14 cellular contexts compared by ENCODE assay signal in genomic region chr7:93591224-93592050, GRCh38. TPM values are rescaled to one million over a fixed set of nuclear protein-coding genes. Genes with fewer than 3 reads are reported as not detected.
DNase-seq lines count a peak whose midpoint lies in the region; ATAC-seq and TF ChIP-seq lines count a peak whose summit lies in the region.
"Not testable (repeated sequence)": the region's sequence is repeated elsewhere in the genome, so short reads cannot be mapped to it uniquely, and the experiment has no call there.
"Had no signal": no experiment of that assay in that cellular context is flagged by ENCODE, and none has a peak within 500 bp of the region (broad histone marks: within the 10 kb centered on the region; RNA-seq: fewer than 3 reads in every experiment).

No MANE protein-coding gene starts in this region.

- TF ChIP-seq RAD21 in SK-N-SH (IDR thresholded peaks at IDR 0.05; ENCODE audit: low read length) = not testable (repeated sequence)

- not testable (repeated sequence) for H3K36me3 Mint-ChIP-seq in CD8-positive, alpha-beta memory T cell; neural crest cell (ENCODE audit: low read depth)
- H3K36me3 Mint-ChIP-seq in GM23338 (ENCODE audit: low read depth) = peaks cover 20% of the 10 kb centered on the region

- peak overlapping the region; percentile 46 for H3K4me2 ChIP-seq in GM23338
- 0 out of 2 replicates have a peak overlapping the region, but pooled peaks have one; percentile 7 for H3K4me2 ChIP-seq in SK-N-SH

- not testable (repeated sequence) for TF ChIP-seq EP300 in SK-N-SH (IDR thresholded peaks at IDR 0.05; ENCODE audit: borderline replicate concordance in 1 of 2, low read depth in 1 of 2, low read length in 1 of 2)

- H3K4me1 Mint-ChIP-seq in CD8-positive, alpha-beta memory T cell; GM23338; neural crest cell: not testable (repeated sequence)

- H3K9me3 Mint-ChIP-seq in CD8-positive, alpha-beta memory T cell; neural crest cell: not testable (repeated sequence)
- peaks cover 35% of the 10 kb centered on the region; the same call in 2 of the 3 replicates for H3K9me3 Mint-ChIP-seq in GM23338

- 37% methylated on average over 28 of the region's 34 CpGs for WGBS in SK-N-SH (ENCODE audit: low lambda C conversion rate)

- ATAC-seq in GM23338 = not testable (repeated sequence)

- H3K36me3 ChIP-seq in CD8-positive, alpha-beta memory T cell (ENCODE audit: insufficient read depth, low read length); GM23338 (ENCODE audit: insufficient read depth); HUES6 (ENCODE audit: control insufficient read depth, insufficient read depth, low read length); SK-N-SH (replicated peaks in 1 of 2; ENCODE audit: control insufficient read depth in 1 of 2, insufficient read depth in 2 of 2, low read length in 1 of 2): not testable (repeated sequence)

- H2AFZ ChIP-seq in GM23338 = not testable (repeated sequence)
- H2AFZ ChIP-seq in SK-N-SH (ENCODE audit: low read depth) = peak overlapping the region; percentile 44

- CTCF ChIA-PET in CD8-positive, alpha-beta memory T cell (lab: Charles Lee) = not testable (repeated sequence)
- CTCF ChIA-PET in SK-N-SH (lab: Yijun Ruan, JAX) = interaction anchor here (1.2 kb wide), 1 partner anchor 10 kb away, joined by 6 read pairs; no protein-coding TSS in a partner anchor

- H3K4me3 Mint-ChIP-seq in CD8-positive, alpha-beta memory T cell = not testable (repeated sequence)
- H3K4me3 Mint-ChIP-seq in GM23338 = peak overlapping the region; percentile 25; the same call in 2 of the 3 replicates
- H3K4me3 Mint-ChIP-seq in neural crest cell = peak overlapping the region; percentile 75

- not testable (repeated sequence) for H3K9ac ChIP-seq in HUES6 (ENCODE audit: low read length)
- H3K9ac ChIP-seq in SK-N-SH = peak overlapping the region; percentile 52

- not testable (repeated sequence) for H3K79me2 ChIP-seq in GM23338 (replicated peaks; ENCODE audit: insufficient read depth); SK-N-SH (ENCODE audit: insufficient read depth)

- H4K20me1 ChIP-seq in GM23338 (replicated peaks; ENCODE audit: insufficient read depth); SK-N-SH (ENCODE audit: insufficient read depth): not testable (repeated sequence)

- not testable (repeated sequence) for H3K9me3 ChIP-seq in CD8-positive, alpha-beta memory T cell (ENCODE audit: low read length); HUES6 (ENCODE audit: control insufficient read depth, insufficient read depth, low read depth, low read length); SK-N-SH

- H3K27ac ChIP-seq in CD8-positive, alpha-beta memory T cell (ENCODE audit: low read depth, low read length) = peak overlapping the region; percentile 24
- not testable (repeated sequence) for H3K27ac ChIP-seq in GM23338 (ENCODE audit: low read depth); HUES6 (ENCODE audit: low read depth, low read length)
- H3K27ac ChIP-seq in SK-N-SH (ENCODE audit: low read depth in 2 of 2, low read length in 1 of 2) = peak overlapping the region in 1 of 2 experiments; percentile 70; a peak in 2 of 4 replicates

- not testable (repeated sequence) for DNase-seq in CD8-positive, alpha-beta memory T cell; GM23338 (ENCODE audit: low spot score); SK-N-SH; neural crest cell (ENCODE audit: low read depth, low spot score)
- peak; percentile 14 for DNase-seq in NCI-H1417 treated with DMSO at 0.1 percent for 48 hours (lab: John Stamatoyannopoulos, UW)
- DNase-seq in NCI-H526 (lab: John Stamatoyannopoulos, UW) = peak; percentile 33 to 39
- peak; percentile 8 for DNase-seq in fibroblast of villous mesenchyme (ENCODE audit: low read depth)

- TF ChIP-seq CTCF in GM23338 (conservative IDR thresholded peaks at IDR 0.05; ENCODE audit: low read depth in 2 of 2); SK-N-SH (IDR thresholded peaks at IDR 0.05); fibroblast of villous mesenchyme (IDR thresholded peaks at IDR 0.05; ENCODE audit: insufficient read depth, low read depth, low read length); neural crest cell (conservative IDR thresholded peaks at IDR 0.05): not testable (repeated sequence)

- H3K9me2 ChIP-seq in GM23338 (ENCODE audit: insufficient read depth); SK-N-SH: not testable (repeated sequence)

- not testable (repeated sequence) for H3K27ac Mint-ChIP-seq in CD8-positive, alpha-beta memory T cell
- H3K27ac Mint-ChIP-seq in GM23338 (peak overlapping the region; percentile 56; the same call in 1 of the 2 replicates), neural crest cell (ENCODE audit: unreplicated experiment) (peak overlapping the region; percentile 98)

- H3F3A ChIP-seq in GM23338 (replicated peaks; ENCODE audit: low read depth); SK-N-SH (replicated peaks; ENCODE audit: insufficient read depth): not testable (repeated sequence)

- not testable (repeated sequence) for H3K4me1 ChIP-seq in CD8-positive, alpha-beta memory T cell (ENCODE audit: insufficient read depth, low read length); GM23338 (ENCODE audit: insufficient read depth); HUES6 (ENCODE audit: control insufficient read depth, insufficient read depth, low read length); SK-N-SH (ENCODE audit: control insufficient read depth in 1 of 2, insufficient read depth in 2 of 2, low read depth in 1 of 2, low read length in 1 of 2)

- H3K27me3 Mint-ChIP-seq in CD8-positive, alpha-beta memory T cell; GM23338 (ENCODE audit: insufficient read depth, low read depth, poor library complexity); neural crest cell (ENCODE audit: low read depth): not testable (repeated sequence)

- not testable (repeated sequence) for H3K4me3 ChIP-seq in CD8-positive, alpha-beta memory T cell (ENCODE audit: low read length)
- H3K4me3 ChIP-seq in GM23338 (peak overlapping the region; percentile 21), HUES6 (ENCODE audit: low read depth, low read length) (peak overlapping the region; percentile 27), SK-N-SH (ENCODE audit: low read depth in 2 of 2, low read length in 1 of 2) (peak overlapping the region; percentile 44 to 58), fibroblast of villous mesenchyme (ENCODE audit: low read depth, low read length) (peak overlapping the region; percentile 31)

- H3K27me3 ChIP-seq in CD8-positive, alpha-beta memory T cell (ENCODE audit: insufficient read depth, low read length, poor library complexity, severe bottlenecking); GM23338 (ENCODE audit: insufficient read depth); HUES6 (ENCODE audit: control insufficient read depth, insufficient read depth, low read length); SK-N-SH (ENCODE audit: insufficient read depth): not testable (repeated sequence)

- POLR2A ChIA-PET in CD8-positive, alpha-beta memory T cell (lab: Charles Lee); SK-N-SH (lab: Yijun Ruan, JAX): not testable (repeated sequence)

TF ChIP-seq in SK-N-SH, 30 proteins besides CTCF, POLR2A, EP300 and RAD21:
- TF ChIP-seq JUND (IDR thresholded peaks at IDR 0.05) (peak; percentile 35; the same call in 1 of the 2 replicates), YY1 (IDR thresholded peaks at IDR 0.05; ENCODE audit: low read depth) (peak; percentile 72; the same call in 1 of the 2 replicates), FOXJ3 (CRISPR knock-in tag; IDR thresholded peaks at IDR 0.05) (peak; percentile 50; the same call in 1 of the 2 replicates), FOSL2 (IDR thresholded peaks at IDR 0.05; ENCODE audit: borderline replicate concordance, low read depth) (peak; percentile 28; the same call in 1 of the 2 replicates)

RNA-seq across cellular contexts. Expression of gene CALCR, which starts 16.9 kb away (rescaled TPM):
- not detected for total RNA-seq in CD8-positive, alpha-beta memory T cell
- not detected for polyA plus RNA-seq in CD8-positive, alpha-beta memory T cell
- 1.4 and 1.6 TPM in 2 replicates for total RNA-seq in GM23338 (2014; rRNA removed; shearing (Covaris generic))
- 0.32 and 0.59 TPM in 2 replicates for polyA plus RNA-seq in GM23338 (2016; fragmentation: Nextera tagmentation; extraction: Ambion mirVana)
- 0.06 and 0.12 TPM in 2 replicates for polyA plus RNA-seq in SK-N-SH (2012; rRNA removed)
- polyA plus RNA-seq in SK-N-SH (2012; cell fraction: cytosol; rRNA removed) = 0.08 and 0.12 TPM in 2 replicates
- 0.05 and 0.08 TPM in 2 replicates for polyA plus RNA-seq in SK-N-SH (2012; cell fraction: nucleus; rRNA removed)
- total RNA-seq in fibroblast of villous mesenchyme = under 0.01 TPM in 1 of 2 replicates, not detected in the other
- 0.07 TPM in 1 of 2 replicates, not detected in the other for total RNA-seq in neural crest cell
- total RNA-seq: CD4-positive, alpha-beta T cell; H4; HFFc6; HT1080; IMR-90; T-helper 1 cell treated with Interleukin-12 subunit alpha and Interleukin-12 subunit beta and Interleukin-4 antibody, amounts not matched to agents 30 ng/mL and 1 ng/mL, for 36 hours had no signal
- polyA plus RNA-seq: IMR-90 had no signal
